ENCODE assay signal across 14 cellular contexts in the genomic region with DNA sequence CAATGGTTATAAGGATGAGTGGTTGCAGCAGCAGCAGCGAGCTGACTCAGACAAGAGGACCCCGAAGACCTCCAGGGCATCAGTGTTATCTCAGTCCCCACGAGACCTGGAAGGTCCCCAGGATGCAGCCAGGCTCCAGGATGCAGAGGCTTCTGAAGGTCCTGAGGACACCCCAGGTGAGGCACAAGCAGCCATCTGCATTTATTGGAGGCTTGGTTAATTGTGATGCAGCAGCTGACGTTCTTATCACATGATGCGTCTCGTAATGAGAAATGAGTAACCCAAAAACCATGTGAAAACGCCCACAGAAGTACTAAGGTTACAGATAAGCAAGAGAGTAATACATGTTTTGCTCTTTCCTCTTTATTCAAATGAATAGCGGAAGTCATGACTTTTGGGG. TPM values are rescaled to one million over a fixed set of nuclear protein-coding genes. Genes with fewer than 3 reads are reported as not detected.
DNase-seq lines count a peak whose midpoint lies in the region; ATAC-seq, FAIRE-seq and TF ChIP-seq lines count a peak whose summit lies in the region.
"Had no signal": no experiment of that assay in that cellular context is flagged by ENCODE, and none has a peak within 500 bp of the region (broad histone marks: within the 10 kb centered on the region; RNA-seq: fewer than 3 reads in every experiment).

No MANE protein-coding gene starts in this region.

- intact Hi-C loops in MCF 10A (cut with micrococcal nuclease) (no loop called here), breast epithelium (cut with DNase I; ENCODE audit: low total_unique reads) (no loop called here)

- H3K36me3 ChIP-seq in breast epithelium = no peaks in the 10 kb centered on the region
- H3K36me3 ChIP-seq in bronchial epithelial cell (ENCODE audit: control insufficient read depth, insufficient read depth, low read length) = no peaks in the 10 kb centered on the region
- H3K36me3 ChIP-seq: spleen had no signal

- no peaks in the 10 kb centered on the region for H3K27me3 ChIP-seq in breast epithelium
- H3K27me3 ChIP-seq in bronchial epithelial cell (ENCODE audit: control insufficient read depth, insufficient read depth, low read length) = no peaks in the 10 kb centered on the region
- H3K27me3 ChIP-seq: spleen had no signal

- no peaks in the 10 kb centered on the region for H3K4me1 ChIP-seq in breast epithelium
- H3K4me1 ChIP-seq: spleen had no signal

- no peak overlapping the region for H3K4me3 Mint-ChIP-seq in MCF 10A (ENCODE audit: unreplicated experiment)
- no peak overlapping the region for H3K4me3 Mint-ChIP-seq in stimulated activated naive B cell treated with anti-CD40 and anti-IgM and Interleukin-4, amounts not matched to agents 10 μg/mL and 1 μg/mL and 100 μg/mL, for 72 hours

- peak; percentile 48 to 52 for ATAC-seq in stimulated activated naive B cell treated with anti-CD40 and anti-IgM and Interleukin-4, amounts not matched to agents 10 μg/mL and 1 μg/mL and 100 μg/mL, for 72 hours (replicated peaks)
- ATAC-seq in GM19023 (IDR thresholded peaks at IDR 0.05; ENCODE audit: unreplicated experiment) = no peak
- no peak for ATAC-seq in GM19397 (IDR thresholded peaks at IDR 0.05; ENCODE audit: unreplicated experiment)

- H3K27ac Mint-ChIP-seq in MCF 10A (ENCODE audit: low read depth, unreplicated experiment) = no peak overlapping the region
- H3K27ac Mint-ChIP-seq in stimulated activated naive B cell treated with anti-CD40 and anti-IgM and Interleukin-4, amounts not matched to agents 10 μg/mL and 1 μg/mL and 100 μg/mL, for 72 hours = no peak overlapping the region

- H3K4me1 Mint-ChIP-seq in MCF 10A (ENCODE audit: insufficient read depth, unreplicated experiment) = peaks cover 7% of the 10 kb centered on the region
- H3K4me1 Mint-ChIP-seq in stimulated activated naive B cell treated with anti-CD40 and anti-IgM and Interleukin-4, amounts not matched to agents 10 μg/mL and 1 μg/mL and 100 μg/mL, for 72 hours = no peaks in the 10 kb centered on the region

- H3K9me3 Mint-ChIP-seq in MCF 10A (ENCODE audit: unreplicated experiment) = no peaks in the 10 kb centered on the region
- H3K9me3 Mint-ChIP-seq in stimulated activated naive B cell treated with anti-CD40 and anti-IgM and Interleukin-4, amounts not matched to agents 10 μg/mL and 1 μg/mL and 100 μg/mL, for 72 hours = peaks cover 3 to 5% of the 10 kb centered on the region in 2 donors

- FAIRE-seq in HTR-8/SVneo (lab: Jason Lieb, UNC) = no peak
- FAIRE-seq in bronchial epithelial cell (lab: Jason Lieb, UNC) = no peak
- FAIRE-seq: frontal cortex had no signal

- CTCF ChIA-PET in MCF 10A (lab: Yijun Ruan, JAX) = interaction anchor here (0.9 kb wide), 1 partner anchor 20 kb away, joined by 3 read pairs; no protein-coding TSS in a partner anchor

- no peak for TF ChIP-seq CTCF in MCF 10A (IDR thresholded peaks at IDR 0.05; ENCODE audit: unreplicated experiment)
- TF ChIP-seq CTCF in breast epithelium (IDR thresholded peaks at IDR 0.05) = no peak
- no peak for TF ChIP-seq CTCF in bronchial epithelial cell (IDR thresholded peaks at IDR 0.05; ENCODE audit: insufficient read depth, low read length, severe bottlenecking)

- no peaks in the 10 kb centered on the region for H3K36me3 Mint-ChIP-seq in MCF 10A (ENCODE audit: insufficient read depth, unreplicated experiment)
- H3K36me3 Mint-ChIP-seq in stimulated activated naive B cell treated with anti-CD40 and anti-IgM and Interleukin-4, amounts not matched to agents 10 μg/mL and 1 μg/mL and 100 μg/mL, for 72 hours = peaks cover 3% of the 10 kb centered on the region in 2 donors

- H3K9me3 ChIP-seq in breast epithelium = peaks cover 0 to 10% of the 10 kb centered on the region in 2 donors

- TF ChIP-seq POLR2A in breast epithelium (IDR thresholded peaks at IDR 0.05) = no peak

- H3K27me3 Mint-ChIP-seq in MCF 10A (ENCODE audit: insufficient read depth, unreplicated experiment) = no peaks in the 10 kb centered on the region
- peaks cover 6 to 27% of the 10 kb centered on the region in 2 donors for H3K27me3 Mint-ChIP-seq in stimulated activated naive B cell treated with anti-CD40 and anti-IgM and Interleukin-4, amounts not matched to agents 10 μg/mL and 1 μg/mL and 100 μg/mL, for 72 hours

- H3K27ac ChIP-seq in breast epithelium = no peak overlapping the region
- H3K27ac ChIP-seq: spleen had no signal

- peak; percentile 25 for DNase-seq in MCF 10A (ENCODE audit: unreplicated experiment)
- no peak for DNase-seq in breast epithelium (ENCODE audit: low spot score in 2 of 2)
- peak; percentile 49 for DNase-seq in HTR-8/SVneo (ENCODE audit: insufficient read length, low spot score)
- peak; percentile 79 for DNase-seq in bronchial epithelial cell (ENCODE audit: low read depth)
- DNase-seq in stimulated activated naive B cell treated with anti-CD40 and anti-IgM and Interleukin-4, amounts not matched to agents 10 μg/mL and 1 μg/mL and 100 μg/mL, for 72 hours = no peak
- no peak for DNase-seq in iPS-NIHi11 (ENCODE audit: low spot score)
- DNase-seq: H7, midbrain, NCI-H526, spleen had no signal

- POLR2A ChIA-PET in MCF 10A (lab: Yijun Ruan, JAX) = no interaction called here

- no TSS peak for BruUV-seq in MCF 10A (replicated peaks; lab: Mats Ljungman, UMichigan)

- H3K4me3 ChIP-seq in breast epithelium (no peak overlapping the region), bronchial epithelial cell (ENCODE audit: low read depth, low read length) (no peak overlapping the region)
- H3K4me3 ChIP-seq: spleen had no signal

RNA-seq across cellular contexts. Expression of a gene that starts 17.4 kb away (rescaled TPM):
- total RNA-seq in MCF 10A (2022) (0.37 and 0.52 TPM in 2 replicates), breast epithelium (not detected), bronchial epithelial cell (0.53 and 2.4 TPM in 2 replicates)
- total RNA-seq: spleen had no signal

RNA-seq across cellular contexts. Expression of a gene that starts 23.8 kb away (rescaled TPM):
- total RNA-seq in MCF 10A (2022) = 0.22 TPM in 1 of 2 replicates, not detected in the other
- total RNA-seq in breast epithelium = not detected
- total RNA-seq in bronchial epithelial cell = 0.51 and 0.79 TPM in 2 replicates
- total RNA-seq: activated naive CD4-positive, alpha-beta T cell treated with anti-CD3 and anti-CD28 coated beads, Interleukin-2, amount 50 U/mL, for 72 hours; frontal cortex; H7; spleen had no signal

RNA-seq across cellular contexts. Expression of a gene that starts 36.3 kb away (rescaled TPM):
- total RNA-seq in MCF 10A (2022) (602 and 797 TPM in 2 replicates), breast epithelium (10 to 100 TPM; 11.1 to 32.1 (median 19.5) TPM), bronchial epithelial cell (762 and 1,034 TPM in 2 replicates)

Comparison
In these comparisons a context has a peak if more than half of its experiments do, and no peak if none do; other contexts are left out.
1. DNase-seq: peak in MCF 10A (single experiment), HTR-8/SVneo (single experiment) and bronchial epithelial cell (single experiment); none in breast epithelium (0 of 2), stimulated activated naive B cell treated with anti-CD40 and anti-IgM and Interleukin-4, amounts not matched to agents 10 μg/mL and 1 μg/mL and 100 μg/mL, for 72 hours (single experiment) and iPS-NIHi11 (single experiment).
2. RNA of a gene that starts 36.3 kb away (total RNA-seq): 762 to 1,034 TPM in bronchial epithelial cell and 602 to 797 TPM in MCF 10A; 11.1 to 32.1 TPM in breast epithelium; every median in the first group is over 10 times any median in the second.
3. ATAC-seq: peak in stimulated activated naive B cell treated with anti-CD40 and anti-IgM and Interleukin-4, amounts not matched to agents 10 μg/mL and 1 μg/mL and 100 μg/mL, for 72 hours (2 of 2); none in GM19023 (single experiment) and GM19397 (single experiment).